1 cellular context compared by ENCODE assay signal in genomic region chr12:110936367-110937103, GRCh38.
TF ChIP-seq lines count a peak whose summit lies in the region.

No MANE protein-coding gene starts in this region.

TF ChIP-seq in GM23338, 12 proteins besides CTCF, POLR2A, EP300 and RAD21 (continued from another document):
- peak; percentile 14; the same call in 1 of the 2 replicates for TF ChIP-seq ZNF462 (CRISPR knock-in tag; IDR thresholded peaks at IDR 0.05)
